ENCODE assay signal across 8 cellular contexts in the genomic region with DNA sequence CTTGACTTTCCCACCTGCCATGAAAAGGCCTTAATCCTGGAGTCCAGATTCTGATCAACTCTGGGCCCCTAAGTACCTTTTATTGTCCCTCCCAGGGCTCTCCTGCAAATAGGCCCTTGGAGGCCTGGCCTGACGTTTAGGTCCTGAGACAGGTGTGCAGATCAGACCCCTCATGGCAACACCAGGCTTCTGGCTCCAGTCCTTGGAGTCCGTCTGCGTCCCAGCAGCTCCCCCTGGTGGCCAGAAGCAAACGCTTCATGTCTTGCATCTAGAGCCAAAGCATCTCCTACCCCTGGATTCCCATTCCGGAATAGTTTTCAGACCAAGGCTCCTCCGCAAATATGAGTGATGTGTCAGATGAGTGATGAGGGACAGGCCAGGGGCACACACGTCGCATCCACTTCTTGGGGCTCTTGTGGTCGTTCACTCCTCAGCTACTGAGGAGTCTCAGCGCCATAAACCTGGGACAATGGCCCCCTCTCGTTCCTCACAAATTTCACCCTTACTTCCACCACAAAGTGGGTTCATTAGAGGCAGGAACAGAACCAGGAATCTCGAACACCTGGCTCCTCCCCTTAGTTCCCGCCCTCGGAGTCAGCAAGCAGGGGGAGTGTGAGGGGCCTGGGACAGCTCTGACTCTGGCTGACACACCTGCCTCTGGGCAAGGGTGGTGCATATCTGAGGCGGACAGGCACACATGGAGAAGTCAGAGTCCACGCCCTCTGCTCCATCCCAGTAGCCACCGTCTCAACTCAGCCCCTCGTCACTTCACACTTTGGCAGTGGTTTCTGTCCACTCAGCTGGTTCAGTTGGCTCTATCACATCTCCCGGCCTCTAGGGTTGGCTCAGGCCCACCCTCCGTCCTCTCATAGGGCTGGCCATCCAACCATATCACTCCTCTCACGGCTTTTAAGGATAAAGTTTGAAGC.
DNase-seq lines count a peak whose midpoint lies in the region; ATAC-seq and TF ChIP-seq lines count a peak whose summit lies in the region.

No MANE protein-coding gene starts in this region.

- H3K9me3 ChIP-seq in right lobe of liver, result no peaks in the 10 kb centered on the region

- no peaks in the 10 kb centered on the region for H3K27me3 ChIP-seq in right lobe of liver

- peak; percentile 87 to 95 (median 92) for TF ChIP-seq CTCF in right lobe of liver (IDR thresholded peaks at IDR 0.05)

- H3K27ac ChIP-seq in right lobe of liver, result no peak overlapping the region

- DNase-seq in DMS114 treated with DMSO at 0.1 percent for 48 hours (lab: John Stamatoyannopoulos, UW; ENCODE audit: unreplicated experiment) (peak; percentile 52), NCI-H526 (lab: John Stamatoyannopoulos, UW) (peak; percentile 62 to 89), dermis blood vessel endothelial cell (peak; percentile 89), right lobe of liver (peak; percentile 83 to 85 (median 84))
- peak; percentile 77 to 79 for DNase-seq in activated CD4-positive, alpha-beta T cell treated with anti-CD3 and anti-CD28 coated beads, Interleukin-2, amount 50 U/mL, for 4 hours
- peak; percentile 44 to 75 (median 53) for DNase-seq in stimulated activated CD4-positive, alpha-beta T cell treated with anti-CD3 and anti-CD28 coated beads, TNF-alpha, amount 100 ng/mL, for 1 hour (ENCODE audit: low read depth in 3 of 3, low spot score in 1 of 3)

- WGBS in right lobe of liver (ENCODE audit: insufficient coverage, low coverage, low lambda C conversion rate, missing lambda C conversion rate), result 8% methylated on average over 15 of the region's 21 CpGs

- H3K4me1 ChIP-seq in right lobe of liver, result no peaks in the 10 kb centered on the region

- no peak for TF ChIP-seq POLR2A in right lobe of liver (IDR thresholded peaks at IDR 0.05)

- no peaks in the 10 kb centered on the region for H3K36me3 ChIP-seq in right lobe of liver

- intact Hi-C loops in right lobe of liver (cut with DNase I), result loop anchor here (5.0 to 10.0 kb wide), 2 partner anchors 203 to 475 kb away; no protein-coding TSS in a partner anchor

- H3K4me3 ChIP-seq in right lobe of liver, result no peak overlapping the region

- peak; percentile 64 for ATAC-seq in HG03432 (IDR thresholded peaks at IDR 0.05; ENCODE audit: unreplicated experiment)
- ATAC-seq in right lobe of liver, result peak; percentile 84 to 94 (median 89)
- no peak for ATAC-seq in HG02970 (IDR thresholded peaks at IDR 0.05; ENCODE audit: low FRiP score, unreplicated experiment)
